In genomic region chr12:130714091-130714590, GRCh38 we compare ENCODE assay signal across 11 cellular contexts. TPM values are rescaled to one million over a fixed set of nuclear protein-coding genes. Genes with fewer than 3 reads are reported as not detected.
DNase-seq lines count a peak whose midpoint lies in the region; ATAC-seq and TF ChIP-seq lines count a peak whose summit lies in the region.
"Had no signal": no experiment of that assay in that cellular context is flagged by ENCODE, and none has a peak within 500 bp of the region (broad histone marks: within the 10 kb centered on the region; RNA-seq: fewer than 3 reads in every experiment).

No MANE protein-coding gene starts in this region.

- 5 to 13% methylated on average over 15 to 20 of the region's 20 CpGs for WGBS in mesodermal cell (ENCODE audit: insufficient coverage in 2 of 2), 2 experiments
- WGBS in transverse colon (ENCODE audit: low coverage in 1 of 2), 2 donors = 11% methylated on average over 13 of the region's 20 CpGs; no CpG with 5 or more reads in 1 of the 2 donors

- H3K4me3 ChIP-seq in mesodermal cell (ENCODE audit: extremely low read depth, insufficient read depth, low read length, poor library complexity, severe bottlenecking) = peak overlapping the region; percentile 45
- H3K4me3 ChIP-seq in transverse colon = peak overlapping the region in 3 of 4 donors; percentile 3 to 39 (median 17)

- no peak for TF ChIP-seq EP300 in transverse colon (IDR thresholded peaks at IDR 0.05; ENCODE audit: low read depth)

- no peak for TF ChIP-seq CTCF in WTC11 (IDR thresholded peaks at IDR 0.05)
- no peak for TF ChIP-seq CTCF in transverse colon (IDR thresholded peaks at IDR 0.05)

- peaks cover 3% of the 10 kb centered on the region for H3K4me1 Mint-ChIP-seq in activated CD8-positive, alpha-beta memory T cell treated with anti-CD3 and anti-CD28 coated beads, Interleukin-2, amount 10 ng/mL, durations not matched to agents 7 days and 5 days
- H3K4me1 Mint-ChIP-seq in WTC11 = peaks cover 27% of the 10 kb centered on the region

- peak; percentile 33 for ATAC-seq in activated CD8-positive, alpha-beta memory T cell treated with anti-CD3 and anti-CD28 coated beads, Interleukin-2, amount 10 ng/mL, durations not matched to agents 7 days and 5 days
- ATAC-seq in WTC11 = peak; percentile 15; the same call in 1 of the 2 replicates

- H3K36me3 ChIP-seq in mesodermal cell (ENCODE audit: control insufficient read depth, insufficient read depth, low read length) (no peaks in the 10 kb centered on the region), transverse colon (no peaks in the 10 kb centered on the region)

- H3K9me3 Mint-ChIP-seq in activated CD8-positive, alpha-beta memory T cell treated with anti-CD3 and anti-CD28 coated beads, Interleukin-2, amount 10 ng/mL, durations not matched to agents 7 days and 5 days (ENCODE audit: low read depth) = no peaks in the 10 kb centered on the region
- H3K9me3 Mint-ChIP-seq in WTC11 = peaks cover 10% of the 10 kb centered on the region

- no peaks in the 10 kb centered on the region for H3K9me3 ChIP-seq in mesodermal cell (ENCODE audit: control insufficient read depth, low read length)
- H3K9me3 ChIP-seq in transverse colon = no peaks in the 10 kb centered on the region

- H3K27me3 ChIP-seq in transverse colon = peaks cover 51% of the 10 kb centered on the region

- no peak for TF ChIP-seq POLR2A in transverse colon (IDR thresholded peaks at IDR 0.05)

- H3K4me1 ChIP-seq in mesodermal cell (ENCODE audit: control insufficient read depth, insufficient read depth, low read length, poor library complexity, severe bottlenecking) (peaks cover 10% of the 10 kb centered on the region), transverse colon (peaks cover 0 to 22% (median 8%) of the 10 kb centered on the region in 4 donors)

- CTCF ChIA-PET in activated CD8-positive, alpha-beta memory T cell treated with anti-CD3 and anti-CD28 coated beads, Interleukin-2, amount 10 ng/mL, durations not matched to agents 7 days and 5 days (lab: Charles Lee) = interaction anchor here (0.8 to 1.4 kb wide), 2 partner anchors 12 to 34 kb away, joined by 3 to 4 read pairs; no protein-coding TSS in a partner anchor
- CTCF ChIA-PET in WTC11 (lab: Charles Lee) = interaction anchor here (0.5 to 1.0 kb wide), 3 partner anchors 33 to 100 kb away, joined by 3 to 7 read pairs (median 4); no protein-coding TSS in a partner anchor

- POLR2A ChIA-PET in WTC11 (lab: Charles Lee) = no interaction called here

- H3K4me3 Mint-ChIP-seq in activated CD8-positive, alpha-beta memory T cell treated with anti-CD3 and anti-CD28 coated beads, Interleukin-2, amount 10 ng/mL, durations not matched to agents 7 days and 5 days = peak overlapping the region; percentile 18
- H3K4me3 Mint-ChIP-seq in WTC11 = peak overlapping the region; percentile 90

- no peak overlapping the region for H3K27ac Mint-ChIP-seq in activated CD8-positive, alpha-beta memory T cell treated with anti-CD3 and anti-CD28 coated beads, Interleukin-2, amount 10 ng/mL, durations not matched to agents 7 days and 5 days
- H3K27ac Mint-ChIP-seq in WTC11 = no peak overlapping the region

- intact Hi-C loops in transverse colon (cut with DNase I; ENCODE audit: low total_unique reads) = no loop called here

- in situ Hi-C loops in transverse colon (cut with MboI; ENCODE audit: low pct_ligation_motif_present in 1 of 4, low pct_unique_long_range_greater_than_20kb in 1 of 4, low sequenced_read_pairs in 3 of 4) = no loop called here

- H3K27ac ChIP-seq in mesodermal cell (ENCODE audit: low read depth, low read length, severe bottlenecking) = no peak overlapping the region
- H3K27ac ChIP-seq in transverse colon = no peak overlapping the region

- DNase-seq in activated CD8-positive, alpha-beta memory T cell treated with anti-CD3 and anti-CD28 coated beads, Interleukin-2, amount 10 ng/mL, durations not matched to agents 7 days and 5 days = no peak
- DNase-seq in activated CD8-positive, alpha-beta memory T cell treated with anti-CD3 and anti-CD28 coated beads, Interleukin-2, amount 50 U/mL, for 4 hours = no peak
- DNase-seq in WTC11 (ENCODE audit: low spot score) (no peak), transverse colon (no peak), epidermal melanocyte (ENCODE audit: insufficient read length, low spot score) (no peak), amniotic stem cell (lab: John Stamatoyannopoulos, UW) (no peak), EL (no peak)
- DNase-seq: effector memory CD4-positive, alpha-beta T cell; OCI-M1; stimulated activated naive CD4-positive, alpha-beta T cell treated with Interleukin-2 at 50 U/mL for 16 hours had no signal

- H3K27me3 Mint-ChIP-seq in activated CD8-positive, alpha-beta memory T cell treated with anti-CD3 and anti-CD28 coated beads, Interleukin-2, amount 10 ng/mL, durations not matched to agents 7 days and 5 days = peaks cover 65% of the 10 kb centered on the region
- peaks cover 73% of the 10 kb centered on the region for H3K27me3 Mint-ChIP-seq in WTC11 (ENCODE audit: low read depth)

- H3K36me3 Mint-ChIP-seq in activated CD8-positive, alpha-beta memory T cell treated with anti-CD3 and anti-CD28 coated beads, Interleukin-2, amount 10 ng/mL, durations not matched to agents 7 days and 5 days = no peaks in the 10 kb centered on the region
- peaks cover 9% of the 10 kb centered on the region; the same call in 1 of the 2 replicates for H3K36me3 Mint-ChIP-seq in WTC11

TF ChIP-seq in WTC11, 78 proteins besides CTCF, POLR2A, EP300 and RAD21:
- TF ChIP-seq NR1H2 (CRISPR knock-in tag; IDR thresholded peaks at IDR 0.05) (no peak), ZBTB21 (CRISPR knock-in tag; IDR thresholded peaks at IDR 0.05; ENCODE audit: borderline replicate concordance) (0 out of 2 replicates have a peak, but pooled peaks have one; percentile 49)

RNA-seq across cellular contexts. Expression of gene RIMBP2, which starts 2.0 kb away (rescaled TPM):
- not detected for total RNA-seq in activated CD8-positive, alpha-beta memory T cell treated with anti-CD3 and anti-CD28 coated beads, Interleukin-2, amount 10 ng/mL, durations not matched to agents 7 days and 5 days
- total RNA-seq in WTC11 (2021) (1.3 to 2.6 TPM (median 1.5 TPM) in 3 replicates), transverse colon (10 to 100 TPM in 1 of 4 donors, 1 to 10 TPM in 3; 2.9 to 17.3 (median 4.3) TPM)
- polyA plus RNA-seq in mesodermal cell (2013, experiment 1 of 2) = 2.9 TPM
- polyA plus RNA-seq in mesodermal cell (2013, experiment 2 of 2) = 2.8 TPM
